8 cellular contexts compared by ENCODE assay signal in the genomic region with DNA sequence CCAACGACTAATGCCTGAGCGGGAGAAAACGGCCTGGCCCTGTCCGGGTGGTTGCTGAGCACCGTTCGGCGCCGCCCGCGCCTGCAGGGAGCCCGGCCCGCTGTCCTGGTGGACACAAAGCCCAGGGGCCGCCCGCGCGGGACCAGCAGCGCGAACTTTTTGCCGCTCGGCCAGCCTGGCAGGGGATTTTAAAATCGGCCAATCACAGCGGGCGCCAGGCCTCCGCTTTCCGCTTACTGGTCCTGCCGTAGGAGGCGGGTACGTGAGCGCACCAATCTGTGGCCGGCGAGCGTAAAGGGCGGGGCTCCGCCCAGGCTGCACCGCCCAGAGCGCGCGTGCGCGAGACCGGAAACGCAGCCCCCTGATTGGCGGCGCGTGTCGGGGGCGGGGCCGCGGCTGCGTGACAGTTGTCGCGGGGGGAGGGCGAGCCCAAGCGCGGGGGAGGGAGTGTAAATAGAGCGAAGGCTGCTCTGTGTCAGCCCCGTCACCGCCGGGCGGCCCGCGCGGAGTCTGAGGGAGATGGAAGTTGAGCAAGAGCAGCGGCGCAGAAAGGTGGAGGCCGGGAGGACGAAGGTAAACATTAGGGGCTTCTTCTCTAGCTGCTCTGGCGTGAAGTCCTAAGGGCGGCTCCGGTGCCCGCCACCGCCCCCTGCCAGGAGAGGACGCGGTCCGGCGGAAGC. TPM values are rescaled to one million over a fixed set of nuclear protein-coding genes. Genes with fewer than 3 reads are reported as not detected.
DNase-seq lines count a peak whose midpoint lies in the region; ATAC-seq and TF ChIP-seq lines count a peak whose summit lies in the region.

A gene (minus strand): TSS at position 161 of the 680 bp plus-strand sequence. CDS start 1,132 bp downstream, outside the sequence.
A gene with protein sequence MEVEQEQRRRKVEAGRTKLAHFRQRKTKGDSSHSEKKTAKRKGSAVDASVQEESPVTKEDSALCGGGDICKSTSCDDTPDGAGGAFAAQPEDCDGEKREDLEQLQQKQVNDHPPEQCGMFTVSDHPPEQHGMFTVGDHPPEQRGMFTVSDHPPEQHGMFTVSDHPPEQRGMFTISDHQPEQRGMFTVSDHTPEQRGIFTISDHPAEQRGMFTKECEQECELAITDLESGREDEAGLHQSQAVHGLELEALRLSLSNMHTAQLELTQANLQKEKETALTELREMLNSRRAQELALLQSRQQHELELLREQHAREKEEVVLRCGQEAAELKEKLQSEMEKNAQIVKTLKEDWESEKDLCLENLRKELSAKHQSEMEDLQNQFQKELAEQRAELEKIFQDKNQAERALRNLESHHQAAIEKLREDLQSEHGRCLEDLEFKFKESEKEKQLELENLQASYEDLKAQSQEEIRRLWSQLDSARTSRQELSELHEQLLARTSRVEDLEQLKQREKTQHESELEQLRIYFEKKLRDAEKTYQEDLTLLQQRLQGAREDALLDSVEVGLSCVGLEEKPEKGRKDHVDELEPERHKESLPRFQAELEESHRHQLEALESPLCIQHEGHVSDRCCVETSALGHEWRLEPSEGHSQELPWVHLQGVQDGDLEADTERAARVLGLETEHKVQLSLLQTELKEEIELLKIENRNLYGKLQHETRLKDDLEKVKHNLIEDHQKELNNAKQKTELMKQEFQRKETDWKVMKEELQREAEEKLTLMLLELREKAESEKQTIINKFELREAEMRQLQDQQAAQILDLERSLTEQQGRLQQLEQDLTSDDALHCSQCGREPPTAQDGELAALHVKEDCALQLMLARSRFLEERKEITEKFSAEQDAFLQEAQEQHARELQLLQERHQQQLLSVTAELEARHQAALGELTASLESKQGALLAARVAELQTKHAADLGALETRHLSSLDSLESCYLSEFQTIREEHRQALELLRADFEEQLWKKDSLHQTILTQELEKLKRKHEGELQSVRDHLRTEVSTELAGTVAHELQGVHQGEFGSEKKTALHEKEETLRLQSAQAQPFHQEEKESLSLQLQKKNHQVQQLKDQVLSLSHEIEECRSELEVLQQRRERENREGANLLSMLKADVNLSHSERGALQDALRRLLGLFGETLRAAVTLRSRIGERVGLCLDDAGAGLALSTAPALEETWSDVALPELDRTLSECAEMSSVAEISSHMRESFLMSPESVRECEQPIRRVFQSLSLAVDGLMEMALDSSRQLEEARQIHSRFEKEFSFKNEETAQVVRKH (N-terminal part only) (plus strand): TSS at position 447 of the 680 bp plus-strand sequence. CDS start 73 bp downstream, at position 520.

- TF ChIP-seq CTCF in BE2C (IDR thresholded peaks at IDR 0.05; ENCODE audit: low read depth, low read length) (no peak), chondrocyte (IDR thresholded peaks at IDR 0.05) (no peak)

- H3K36me3 ChIP-seq in BE2C = peaks cover 9% of the 10 kb centered on the region

- peak within 1 kb of the TSS; percentile 99 for H3K4me3 ChIP-seq in BE2C (ENCODE audit: low read depth, low read length)

- H3K9me3 Mint-ChIP-seq in chondrocyte (ENCODE audit: low read depth) = no peaks in the 10 kb centered on the region

- H3K27me3 ChIP-seq in BE2C = no peaks in the 10 kb centered on the region

- peaks cover 2% of the 10 kb centered on the region for H3K36me3 Mint-ChIP-seq in chondrocyte (ENCODE audit: low read depth)

- H3K27ac Mint-ChIP-seq in chondrocyte (ENCODE audit: unreplicated experiment) = peak within 1 kb of the TSS; percentile 98

- no peaks in the 10 kb centered on the region for H3K4me1 ChIP-seq in BE2C

- H3K9me3 ChIP-seq in BE2C = no peaks in the 10 kb centered on the region

- H3K4me3 Mint-ChIP-seq in chondrocyte (ENCODE audit: unreplicated experiment) = peak within 1 kb of the TSS; percentile 91

- H3K4me1 Mint-ChIP-seq in chondrocyte (ENCODE audit: low read depth) = peaks cover 43% of the 10 kb centered on the region

- H3K27me3 Mint-ChIP-seq in chondrocyte (ENCODE audit: low read depth) = no peaks in the 10 kb centered on the region

- DNase-seq in BE2C (peak; percentile 99), GM19240 (ENCODE audit: insufficient read length, low spot score) (peak; percentile 97), NCI-H524 (lab: John Stamatoyannopoulos, UW) (peak; percentile 95 to 98), chondrocyte (ENCODE audit: low spot score) (peak; percentile 99), kidney glomerular epithelial cell (lab: John Stamatoyannopoulos, UW) (peak; percentile 95)
- peak; percentile 91 to 96 for DNase-seq in activated CD4-positive, alpha-beta T cell treated with anti-CD3 and anti-CD28 coated beads for 24 hours (ENCODE audit: low read depth in 2 of 2)
- peak; percentile 95 for DNase-seq in stimulated activated CD4-positive, alpha-beta T cell treated with anti-CD3 and anti-CD28 coated beads, Interleukin-15, amount 100 ng/mL, for 48 hours (ENCODE audit: low read depth in 2 of 2)

- peak; percentile 68 for ATAC-seq in HG03457 (IDR thresholded peaks at IDR 0.05; ENCODE audit: unreplicated experiment)

RNA-seq across cellular contexts. Expression of the first gene that starts in this region (rescaled TPM):
- 3.7 TPM for polyA plus RNA-seq in BE2C (2012; ENCODE audit: insufficient read depth, insufficient read length, low read depth)
- total RNA-seq in chondrocyte = 5.0 to 13.9 TPM (median 5.6 TPM) in 3 replicates

RNA-seq across cellular contexts. Expression of the second gene that starts in this region (rescaled TPM):
- polyA plus RNA-seq in BE2C (2012; ENCODE audit: insufficient read depth, insufficient read length, low read depth) = 32.9 TPM
- 29.9 to 41.0 TPM (median 37.3 TPM) in 3 replicates for total RNA-seq in chondrocyte

Comparison
In these comparisons a context has a peak if more than half of its experiments do, and no peak if none do; other contexts are left out.
1. Peak in every context shown above with its lines: DNase-seq, ATAC-seq and H3K4me3 ChIP-seq.